In genomic region chr12:100077367-100077766, GRCh38 we compare ENCODE assay signal across 1 cellular context.
TF ChIP-seq lines count a peak whose summit lies in the region.

No MANE protein-coding gene starts in this region.

TF ChIP-seq in H1, 55 proteins besides CTCF, POLR2A, EP300 and RAD21 (continued from another document):
- TF ChIP-seq JUN (IDR thresholded peaks at IDR 0.05; ENCODE audit: low read depth, low read length) (no peak), TAF7 (optimal IDR thresholded peaks at IDR 0.05; ENCODE audit: borderline replicate concordance, low read depth, low read length) (no peak), NRF1 (IDR thresholded peaks at IDR 0.05; ENCODE audit: low read depth, low read length) (no peak), SRF (IDR thresholded peaks at IDR 0.05; ENCODE audit: low read depth, low read length) (no peak), SUZ12 (IDR thresholded peaks at IDR 0.05; ENCODE audit: low read length) (no peak), SAP30 (IDR thresholded peaks at IDR 0.05; ENCODE audit: insufficient read depth, insufficient replicate concordance, low read length) (no peak), EGR1 (IDR thresholded peaks at IDR 0.05; ENCODE audit: borderline replicate concordance, low read depth, low read length) (no peak), KDM5A (IDR thresholded peaks at IDR 0.05; ENCODE audit: low read length) (no peak), TAF1 (IDR thresholded peaks at IDR 0.05; ENCODE audit: low read depth, low read length) (no peak), EZH2 (IDR thresholded peaks at IDR 0.05; ENCODE audit: low read depth, low read length, severe bottlenecking) (no peak), POLR2AphosphoS5 (IDR thresholded peaks at IDR 0.05; ENCODE audit: low read depth, low read length) (no peak), SP2 (IDR thresholded peaks at IDR 0.05; ENCODE audit: low read length) (no peak), CHD2 (IDR thresholded peaks at IDR 0.05; ENCODE audit: low read length) (no peak), MAX (IDR thresholded peaks at IDR 0.05) (no peak), RXRA (IDR thresholded peaks at IDR 0.05; ENCODE audit: insufficient read depth, low read depth, low read length) (no peak), SP1 (IDR thresholded peaks at IDR 0.05; ENCODE audit: low read depth, low read length) (no peak), KDM1A (IDR thresholded peaks at IDR 0.05; ENCODE audit: borderline replicate concordance, low read length) (no peak)
